8 cellular contexts compared by ENCODE assay signal in the genomic region with DNA sequence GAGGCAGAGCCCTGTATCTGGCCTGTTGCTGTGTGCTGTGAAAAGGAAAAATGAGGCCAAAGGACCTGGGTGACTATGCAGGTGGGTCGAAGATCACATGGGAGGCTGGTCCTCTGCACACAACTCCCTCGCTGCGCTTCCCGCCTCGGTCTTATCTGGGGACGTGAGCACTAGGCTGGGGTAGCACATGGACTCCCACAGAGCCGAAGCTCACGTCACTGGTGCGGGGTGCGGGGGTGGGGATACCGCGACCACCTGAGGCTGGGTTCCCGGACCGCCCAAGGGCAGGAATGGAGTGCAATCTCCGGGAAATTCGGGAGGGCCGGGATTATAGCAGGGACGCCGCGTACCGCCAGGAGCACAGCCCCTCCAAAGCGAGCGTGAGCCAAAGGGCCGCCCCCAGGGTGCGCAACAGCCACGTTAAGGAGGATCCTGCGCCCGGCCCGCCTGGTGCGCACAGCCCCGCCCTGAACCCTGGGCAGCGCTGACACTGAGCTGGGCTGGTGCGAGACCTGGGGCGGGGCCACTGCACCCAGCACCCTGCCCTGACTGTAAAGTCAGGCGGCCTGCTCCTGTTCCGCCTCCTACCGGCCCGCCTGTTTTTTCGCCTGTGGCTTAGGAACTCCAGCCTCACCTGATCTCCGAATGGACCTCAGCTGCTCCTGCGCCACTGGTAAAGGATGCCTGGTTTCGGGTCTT. TPM values are rescaled to one million over a fixed set of nuclear protein-coding genes. Genes with fewer than 3 reads are reported as not detected.
DNase-seq lines count a peak whose midpoint lies in the region; ATAC-seq and TF ChIP-seq lines count a peak whose summit lies in the region.

No MANE protein-coding gene starts in this region.

- H3K27ac Mint-ChIP-seq in central memory CD8-positive, alpha-beta T cell (ENCODE audit: low read depth): peak overlapping the region; percentile 69

- H3K9me2 ChIP-seq in DOHH2 (replicated peaks; ENCODE audit: control insufficient read depth, low read length): no peaks in the 10 kb centered on the region

- H3K27ac ChIP-seq in DOHH2 (ENCODE audit: low read depth, low read length): no peak overlapping the region
- no peak overlapping the region for H3K27ac ChIP-seq in lower lobe of right lung

- no peak overlapping the region for H3K4me2 ChIP-seq in DOHH2 (ENCODE audit: low read length)

- H3K9me3 ChIP-seq in DOHH2 (ENCODE audit: control insufficient read depth, insufficient read depth, low read length): no peaks in the 10 kb centered on the region
- no peaks in the 10 kb centered on the region for H3K9me3 ChIP-seq in lower lobe of right lung

- peak overlapping the region; percentile 73 for H3K4me3 Mint-ChIP-seq in central memory CD8-positive, alpha-beta T cell

- peak; percentile 80 for ATAC-seq in HG03432 (IDR thresholded peaks at IDR 0.05; ENCODE audit: unreplicated experiment)
- peak; percentile 100 for ATAC-seq in central memory CD8-positive, alpha-beta T cell (replicated peaks; ENCODE audit: extremely low read depth, poor library complexity, severe bottlenecking)
- peak; percentile 96 to 98 for ATAC-seq in lower lobe of right lung
- ATAC-seq in HG03571 (IDR thresholded peaks at IDR 0.05; ENCODE audit: unreplicated experiment): no peak

- H3F3A ChIP-seq in DOHH2 (ENCODE audit: control insufficient read depth, insufficient read depth): no peaks in the 10 kb centered on the region

- no peaks in the 10 kb centered on the region for H4K20me1 ChIP-seq in DOHH2 (ENCODE audit: control insufficient read depth, insufficient read depth, low read depth, low read length)

- peaks cover 28% of the 10 kb centered on the region for H3K27me3 Mint-ChIP-seq in central memory CD8-positive, alpha-beta T cell

- no peaks in the 10 kb centered on the region for H3K9me3 Mint-ChIP-seq in central memory CD8-positive, alpha-beta T cell

- TF ChIP-seq CTCF in DOHH2 (IDR thresholded peaks at IDR 0.05; ENCODE audit: low read depth, low read length, poor library complexity, severe bottlenecking): peak; percentile 17
- peak; percentile 47 for TF ChIP-seq CTCF in lower lobe of right lung (IDR thresholded peaks at IDR 0.05)

- no peak overlapping the region for H3K4me3 ChIP-seq in DOHH2 (ENCODE audit: low read length)
- H3K4me3 ChIP-seq in lower lobe of right lung: peak overlapping the region; percentile 49

- DNase-seq in activated CD4-positive, CD25-positive, alpha-beta regulatory T cell treated with anti-CD3 and anti-CD28 coated beads, Interleukin-2, amount 50 U/mL, for 16 hours (ENCODE audit: low read depth, low spot score): peak; percentile 24
- DNase-seq in central memory CD8-positive, alpha-beta T cell (ENCODE audit: low spot score in 2 of 2): peak; percentile 53 to 65
- peak; percentile 87 for DNase-seq in lower lobe of right lung
- DNase-seq in stimulated activated CD8-positive, alpha-beta memory T cell treated with anti-CD3 and anti-CD28 coated beads, Interleukin-12 subunit alpha, Interleukin-12 subunit beta, amount 100 ng/mL, for 4 hours (ENCODE audit: low read depth): peak; percentile 58
- no peak for DNase-seq in NCI-H748 (lab: John Stamatoyannopoulos, UW; ENCODE audit: unreplicated experiment)

- H3K27me3 ChIP-seq in DOHH2 (ENCODE audit: control insufficient read depth, low read length): peaks cover 80% of the 10 kb centered on the region
- peaks cover 33% of the 10 kb centered on the region for H3K27me3 ChIP-seq in lower lobe of right lung (ENCODE audit: low read depth)

- H3K4me1 ChIP-seq in DOHH2 (ENCODE audit: control insufficient read depth, low read length) (no peaks in the 10 kb centered on the region), lower lobe of right lung (peaks cover 27% of the 10 kb centered on the region)

- H3K79me2 ChIP-seq in DOHH2 (ENCODE audit: control insufficient read depth, low read length): no peaks in the 10 kb centered on the region

- H3K36me3 Mint-ChIP-seq in central memory CD8-positive, alpha-beta T cell (ENCODE audit: insufficient read depth): no peaks in the 10 kb centered on the region

- H3K4me1 Mint-ChIP-seq in central memory CD8-positive, alpha-beta T cell: peaks cover 19% of the 10 kb centered on the region

- no peaks in the 10 kb centered on the region for H3K36me3 ChIP-seq in DOHH2 (ENCODE audit: control insufficient read depth, low read length)
- no peaks in the 10 kb centered on the region for H3K36me3 ChIP-seq in lower lobe of right lung

- intact Hi-C loops in lower lobe of right lung (cut with DNase I): no loop called here

RNA-seq across cellular contexts. Expression of a gene that starts 4.8 kb away (rescaled TPM):
- 4.7 TPM for total RNA-seq in lower lobe of right lung

RNA-seq across cellular contexts. Expression of a gene that starts 8.5 kb away (rescaled TPM):
- not detected for total RNA-seq in lower lobe of right lung

RNA-seq across cellular contexts. Expression of a gene that starts 10.8 kb away (rescaled TPM):
- total RNA-seq in lower lobe of right lung: 29.8 TPM

RNA-seq across cellular contexts. Expression of a gene that starts 14.5 kb away (rescaled TPM):
- total RNA-seq in lower lobe of right lung: 12.6 TPM

RNA-seq across cellular contexts. Expression of a gene that starts 17.6 kb away (rescaled TPM):
- total RNA-seq in lower lobe of right lung: 158 TPM
